7 cellular contexts compared by ENCODE assay signal in genomic region chr14:75258079-75258802, GRCh38. TPM values are rescaled to one million over a fixed set of nuclear protein-coding genes. Genes with fewer than 3 reads are reported as not detected.
DNase-seq lines count a peak whose midpoint lies in the region; ATAC-seq and TF ChIP-seq lines count a peak whose summit lies in the region.

No MANE protein-coding gene starts in this region.

- H3K4me3 ChIP-seq in PC-3 (ENCODE audit: low read length), result peak overlapping the region; percentile 38; the same call in 1 of the 2 replicates
- H3K4me3 ChIP-seq in esophagus muscularis mucosa, result peak overlapping the region; percentile 47 to 61 (median 50)
- H3K4me3 ChIP-seq in osteoblast (ENCODE audit: insufficient read depth, low read length), result peak overlapping the region; percentile 56

- BruUV-seq in PC-3 (replicated peaks; lab: Mats Ljungman, UMichigan), result TSS peak; percentile 89

- intact Hi-C loops in PC-3 (cut with micrococcal nuclease), result no loop called here
- intact Hi-C loops in esophagus muscularis mucosa (cut with DNase I), result no loop called here

- CTCF ChIA-PET in PC-3 (lab: Charles Lee), result no interaction called here

- H3K27me3 ChIP-seq in PC-3 (ENCODE audit: low read length) (no peaks in the 10 kb centered on the region), esophagus muscularis mucosa (no peaks in the 10 kb centered on the region), osteoblast (ENCODE audit: insufficient read depth, low read length) (peaks cover 9% of the 10 kb centered on the region)

- POLR2A ChIA-PET in PC-3 (lab: Charles Lee; ENCODE audit: unreplicated experiment), result no interaction called here

- H3F3A ChIP-seq in PC-3 (ENCODE audit: low read length, unreplicated experiment), result no peaks in the 10 kb centered on the region

- no peak for TF ChIP-seq POLR2A in esophagus muscularis mucosa (IDR thresholded peaks at IDR 0.05; ENCODE audit: low read depth)

- H2AFZ ChIP-seq in PC-3 (ENCODE audit: low read length) (peak overlapping the region; percentile 48), osteoblast (ENCODE audit: low read length) (peak overlapping the region; percentile 65)

- H3K4me1 ChIP-seq in PC-3 (ENCODE audit: insufficient read depth, low read length), result peaks cover 40% of the 10 kb centered on the region
- H3K4me1 ChIP-seq in esophagus muscularis mucosa, result peaks cover 17 to 30% (median 27%) of the 10 kb centered on the region in 4 donors
- peaks cover 22% of the 10 kb centered on the region for H3K4me1 ChIP-seq in osteoblast (ENCODE audit: insufficient read depth, low read length)

- TF ChIP-seq EP300 in esophagus muscularis mucosa (IDR thresholded peaks at IDR 0.05), result peak; percentile 25

- ATAC-seq in GM21447 (IDR thresholded peaks at IDR 0.05; ENCODE audit: unreplicated experiment) (peak; percentile 16), PC-3 (no peak), GM21529 (IDR thresholded peaks at IDR 0.05; ENCODE audit: unreplicated experiment) (no peak)

- H3K9me2 ChIP-seq in PC-3 (replicated peaks; ENCODE audit: low read length), result no peaks in the 10 kb centered on the region

- TF ChIP-seq CTCF in PC-3 (conservative IDR thresholded peaks at IDR 0.05; ENCODE audit: low read depth, low read length), result no peak
- TF ChIP-seq CTCF in esophagus muscularis mucosa (IDR thresholded peaks at IDR 0.05), result no peak
- TF ChIP-seq CTCF in osteoblast (IDR thresholded peaks at IDR 0.05; ENCODE audit: extremely low read depth, low read depth, low read length), result no peak
- no peak for TF ChIP-seq CTCF in GM10266 (IDR thresholded peaks at IDR 0.05; ENCODE audit: control insufficient read depth, insufficient read depth, low read depth, missing control alignments)

- H3K9ac ChIP-seq in PC-3 (ENCODE audit: low read length), result peak overlapping the region; percentile 68

- peak overlapping the region; percentile 90 for H3K4me2 ChIP-seq in PC-3 (ENCODE audit: low read length)
- peak overlapping the region; percentile 70 for H3K4me2 ChIP-seq in osteoblast (ENCODE audit: insufficient read depth, low read length)

- no peaks in the 10 kb centered on the region for H3K79me2 ChIP-seq in PC-3 (ENCODE audit: low read length)
- H3K79me2 ChIP-seq in osteoblast (ENCODE audit: insufficient read depth, low read length), result no peaks in the 10 kb centered on the region

- WGBS in esophagus muscularis mucosa, result 18% methylated on average over 12 of the region's 12 CpGs

- no peaks in the 10 kb centered on the region for H3K36me3 ChIP-seq in PC-3 (ENCODE audit: low read depth, low read length)
- H3K36me3 ChIP-seq in esophagus muscularis mucosa, result no peaks in the 10 kb centered on the region
- no peaks in the 10 kb centered on the region for H3K36me3 ChIP-seq in osteoblast (ENCODE audit: insufficient read depth, low read length)

- H3K27ac ChIP-seq in PC-3 (ENCODE audit: low read length), result peak overlapping the region; percentile 73
- peak overlapping the region; percentile 87 to 93 (median 92) for H3K27ac ChIP-seq in esophagus muscularis mucosa (replicated peaks in 1 of 4)
- peak overlapping the region; percentile 99 for H3K27ac ChIP-seq in osteoblast (ENCODE audit: low read depth, low read length)

- H3K9me3 ChIP-seq in PC-3 (ENCODE audit: low read length), result no peaks in the 10 kb centered on the region
- no peaks in the 10 kb centered on the region for H3K9me3 ChIP-seq in esophagus muscularis mucosa
- H3K9me3 ChIP-seq in osteoblast (ENCODE audit: low read depth, low read length), result no peaks in the 10 kb centered on the region

- H4K20me1 ChIP-seq in PC-3 (ENCODE audit: low read length), result no peaks in the 10 kb centered on the region
- no peaks in the 10 kb centered on the region for H4K20me1 ChIP-seq in osteoblast (ENCODE audit: insufficient read depth, low read length)

- DNase-seq in PC-3 (no peak), esophagus muscularis mucosa (ENCODE audit: extremely low spot score) (no peak), osteoblast (ENCODE audit: insufficient read length, low spot score, missing footprints) (peak; percentile 59), GM10266 (ENCODE audit: extremely low spot score) (no peak)
- no peak for DNase-seq in effector CD4-positive, alpha-beta T cell

RNA-seq across cellular contexts. Expression of gene FOS, which starts 20.4 kb away (rescaled TPM):
- total RNA-seq in PC-3 (2014; rRNA removed), result 99.2 and 103 TPM in 2 replicates
- total RNA-seq in esophagus muscularis mucosa, result 100 to 1,000 TPM in 2 of 4 donors, 10 to 100 TPM in 2; 68.6 to 695 (median 143) TPM
- 42.3 and 63.6 TPM in 2 replicates for total RNA-seq in osteoblast
